ENCODE assay signal across 9 cellular contexts in the genomic region with DNA sequence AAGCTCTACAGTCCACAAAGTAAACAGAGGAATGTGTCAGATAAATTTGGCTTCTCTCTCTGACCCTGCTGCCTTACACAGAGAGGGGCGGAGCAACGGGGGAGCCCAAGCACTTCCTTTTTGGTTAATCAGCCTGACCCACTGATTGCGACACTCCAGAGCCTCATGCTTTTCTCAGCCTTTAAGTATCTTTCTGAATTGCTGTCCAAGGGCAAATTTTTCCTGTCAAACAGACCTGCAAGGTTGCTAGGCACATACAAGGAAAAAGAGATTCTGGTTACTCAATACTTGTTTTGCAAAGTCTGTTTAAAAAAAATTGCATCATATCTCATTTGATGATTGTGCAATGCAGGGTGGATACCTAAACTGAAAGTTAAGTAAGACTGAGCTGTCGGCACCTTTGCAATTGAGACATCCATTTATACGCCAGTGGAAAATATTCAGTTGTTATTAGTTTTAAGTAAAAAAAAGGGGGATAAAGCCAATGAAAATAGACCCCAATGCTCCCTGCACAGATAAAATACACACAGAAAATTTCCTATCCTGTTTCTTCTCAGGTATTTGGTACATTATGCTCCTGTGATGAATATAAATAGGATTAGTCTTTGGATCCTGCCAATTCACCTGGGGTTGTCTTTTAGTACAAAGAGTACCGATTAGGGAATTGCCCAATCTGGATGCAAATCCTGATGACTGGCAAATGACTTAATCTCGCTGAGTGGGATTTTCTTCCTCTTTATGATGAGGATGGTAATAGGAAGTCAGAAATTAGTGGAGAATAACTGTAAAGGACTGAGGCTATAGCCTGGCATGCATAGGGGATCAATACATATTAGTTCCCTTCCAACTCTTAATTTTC.
DNase-seq lines count a peak whose midpoint lies in the region; ATAC-seq and TF ChIP-seq lines count a peak whose summit lies in the region.
"Had no signal": no experiment of that assay in that cellular context is flagged by ENCODE, and none has a peak within 500 bp of the region (broad histone marks: within the 10 kb centered on the region; RNA-seq: fewer than 3 reads in every experiment).

No MANE protein-coding gene starts in this region.

- H3K27me3 ChIP-seq in CD4-positive, alpha-beta T cell (ENCODE audit: control insufficient read depth, insufficient read depth, low read length), result no peaks in the 10 kb centered on the region
- H3K27me3 ChIP-seq: SJSA1 had no signal

- peak; percentile 68 for ATAC-seq in CD4-positive, alpha-beta T cell (ENCODE audit: poor library complexity)
- ATAC-seq in GM19467 (IDR thresholded peaks at IDR 0.05; ENCODE audit: unreplicated experiment), result peak; percentile 95

- POLR2A ChIA-PET in CD4-positive, alpha-beta T cell (lab: Charles Lee), result interaction anchor here (0.7 to 1.4 kb wide), 4 partner anchors 32 to 260 kb away, joined by 3 to 7 read pairs (median 4); a partner anchor contains a TSS

- DNase-seq in CD4-positive, alpha-beta T cell, result peak in 9 of 10 experiments; percentile 27 to 59 (median 40)
- DNase-seq in HK-2 (ENCODE audit: unreplicated experiment), result peak; percentile 28
- peak; percentile 6 for DNase-seq in T follicular helper cell (ENCODE audit: low read depth)
- peak; percentile 100 for DNase-seq in amniotic epithelial cell (ENCODE audit: low read depth)
- DNase-seq in iPS-NIHi7 (ENCODE audit: extremely low spot score), result peak; percentile 56
- DNase-seq in stimulated activated CD4-positive, alpha-beta T cell treated with anti-CD3 and anti-CD28 coated beads, Interleukin-1b, Interleukin-23, amount 100 ng/mL, for 1 hour (ENCODE audit: low read depth in 2 of 2), result peak; percentile 5 to 35
- DNase-seq in NCI-H128 (lab: John Stamatoyannopoulos, UW; ENCODE audit: unreplicated experiment), result no peak

- peak overlapping the region; percentile 74 for H3K4me3 Mint-ChIP-seq in CD4-positive, alpha-beta T cell

- peak overlapping the region; percentile 78 for H3K27ac Mint-ChIP-seq in CD4-positive, alpha-beta T cell

- H3K9me3 Mint-ChIP-seq in CD4-positive, alpha-beta T cell, result peaks cover 5% of the 10 kb centered on the region

- TF ChIP-seq CTCF in CD4-positive, alpha-beta T cell (IDR thresholded peaks at IDR 0.05), result no peak

- H3K36me3 Mint-ChIP-seq in CD4-positive, alpha-beta T cell (ENCODE audit: low read depth), result no peaks in the 10 kb centered on the region

- H3K27me3 Mint-ChIP-seq in CD4-positive, alpha-beta T cell, result no peaks in the 10 kb centered on the region

- CTCF ChIA-PET in CD4-positive, alpha-beta T cell (lab: Charles Lee), result interaction anchor here (0.6 kb wide), 1 partner anchor 185 kb away, joined by 3 read pairs; no protein-coding TSS in a partner anchor

- H3K4me1 Mint-ChIP-seq in CD4-positive, alpha-beta T cell (ENCODE audit: low read depth), result peaks cover 43% of the 10 kb centered on the region

- peak overlapping the region; percentile 34 for H3K27ac ChIP-seq in CD4-positive, alpha-beta T cell (ENCODE audit: low read depth, low read length)
- H3K27ac ChIP-seq: SJSA1 had no signal

- no peaks in the 10 kb centered on the region for H3K9me3 ChIP-seq in CD4-positive, alpha-beta T cell (ENCODE audit: control insufficient read depth, low read length)
- H3K9me3 ChIP-seq: SJSA1 had no signal

- intact Hi-C loops in CD4-positive, alpha-beta T cell (cut with DNase I, micrococcal nuclease), result no loop called here
